In the genomic region with DNA sequence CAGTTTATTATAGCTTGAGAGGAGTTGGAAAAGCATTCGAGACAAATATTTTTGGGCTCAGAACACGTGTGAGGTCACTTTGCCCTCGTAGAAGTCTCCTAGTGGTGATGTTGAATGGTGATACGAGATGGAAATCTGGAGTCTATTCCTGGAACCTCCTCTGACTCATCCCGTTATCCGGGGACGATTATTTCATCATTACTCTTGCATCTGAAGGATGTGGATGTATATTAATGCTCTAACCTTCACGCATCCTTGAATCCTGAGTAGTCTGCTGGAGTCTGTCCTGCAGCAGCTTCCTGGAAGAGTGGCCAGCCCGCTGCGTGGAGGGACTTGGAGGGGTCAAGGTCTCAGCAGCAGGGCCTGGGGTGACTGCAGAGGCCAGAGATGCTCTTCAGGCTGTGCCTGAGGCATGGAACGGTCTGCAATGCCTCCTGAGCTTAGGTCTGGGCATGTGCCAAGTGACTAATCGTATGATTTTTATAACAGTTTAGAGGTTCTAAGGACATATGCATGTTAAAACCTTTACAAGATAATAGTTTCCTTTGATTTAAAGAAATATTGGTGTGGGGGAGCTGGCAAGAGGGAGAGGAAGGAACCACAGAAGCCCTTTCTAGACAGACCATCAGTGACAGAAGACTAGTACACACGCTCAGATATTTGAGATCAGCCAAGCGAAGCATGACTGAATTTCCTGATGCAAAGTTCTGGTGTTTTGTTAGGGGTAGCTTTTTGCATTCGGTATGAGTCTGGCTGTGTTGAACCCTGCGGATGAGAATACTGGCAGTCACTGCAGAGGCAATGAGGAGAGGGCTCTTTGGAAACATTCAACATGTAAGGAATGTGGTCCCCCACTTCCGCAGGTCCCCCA, we compare ENCODE assay signal across 12 cellular contexts.
DNase-seq lines count a peak whose midpoint lies in the region; ATAC-seq and TF ChIP-seq lines count a peak whose summit lies in the region.
"Had no signal": no experiment of that assay in that cellular context is flagged by ENCODE, and none has a peak within 500 bp of the region (broad histone marks: within the 10 kb centered on the region; RNA-seq: fewer than 3 reads in every experiment).

No MANE protein-coding gene starts in this region.

- 84% methylated on average over 15 of the region's 17 CpGs for WGBS in mesenchymal stem cell

- H3K18ac ChIP-seq in mesenchymal stem cell (ENCODE audit: low read depth in 1 of 2, low read length in 2 of 2): no peak overlapping the region

- peaks cover 16% of the 10 kb centered on the region for H3K4me1 ChIP-seq in DOHH2 (ENCODE audit: control insufficient read depth, low read length)
- H3K4me1 ChIP-seq in mesenchymal stem cell (ENCODE audit: control insufficient read depth, insufficient read depth, low read depth, low read length): peaks cover 2% of the 10 kb centered on the region

- H2BK120ac ChIP-seq in mesenchymal stem cell (ENCODE audit: low read depth, low read length): no peak overlapping the region

- TF ChIP-seq CTCF in DOHH2 (IDR thresholded peaks at IDR 0.05; ENCODE audit: low read depth, low read length, poor library complexity, severe bottlenecking) (no peak), RWPE1 (conservative IDR thresholded peaks at IDR 0.05; ENCODE audit: low read depth) (no peak)

- H3K9me3 ChIP-seq in DOHH2 (ENCODE audit: control insufficient read depth, insufficient read depth, low read length) (no peaks in the 10 kb centered on the region), mesenchymal stem cell (ENCODE audit: control insufficient read depth, low read length) (no peaks in the 10 kb centered on the region)
- H3K9me3 ChIP-seq: neutrophil had no signal

- peak; percentile 56 for ATAC-seq in GM21786 (IDR thresholded peaks at IDR 0.05; ENCODE audit: unreplicated experiment)

- no peak overlapping the region for H3K23ac ChIP-seq in mesenchymal stem cell (ENCODE audit: low read length in 2 of 2)

- CTCF ChIA-PET in RWPE1 (lab: Yijun Ruan, JAX): no interaction called here

- no peaks in the 10 kb centered on the region for H3F3A ChIP-seq in DOHH2 (ENCODE audit: control insufficient read depth, insufficient read depth)

- no peaks in the 10 kb centered on the region for H4K20me1 ChIP-seq in DOHH2 (ENCODE audit: control insufficient read depth, insufficient read depth, low read depth, low read length)

- peak overlapping the region; percentile 50 for H3K9ac ChIP-seq in mesenchymal stem cell (ENCODE audit: low read length)

- POLR2A ChIA-PET in RWPE1 (lab: Yijun Ruan, JAX; ENCODE audit: low non-redundant PET): no interaction called here

- H3K4ac ChIP-seq in mesenchymal stem cell (ENCODE audit: low read depth in 1 of 2, low read length in 2 of 2): no peak overlapping the region

- H3K9me2 ChIP-seq in DOHH2 (replicated peaks; ENCODE audit: control insufficient read depth, low read length): no peaks in the 10 kb centered on the region

- H4K8ac ChIP-seq in mesenchymal stem cell (ENCODE audit: low read length): no peak overlapping the region

- no peak overlapping the region for H2BK5ac ChIP-seq in mesenchymal stem cell (ENCODE audit: low read depth, low read length, poor library complexity, severe bottlenecking)

- H3K27me3 ChIP-seq in DOHH2 (ENCODE audit: control insufficient read depth, low read length) (no peaks in the 10 kb centered on the region), mesenchymal stem cell (ENCODE audit: control insufficient read depth in 1 of 2, insufficient read depth in 1 of 2, low read length in 2 of 2) (no peaks in the 10 kb centered on the region)
- H3K27me3 ChIP-seq: neutrophil had no signal

- no peaks in the 10 kb centered on the region for H3K36me3 ChIP-seq in DOHH2 (ENCODE audit: control insufficient read depth, low read length)
- no peaks in the 10 kb centered on the region for H3K36me3 ChIP-seq in mesenchymal stem cell (ENCODE audit: control insufficient read depth in 1 of 2, insufficient read depth in 2 of 2, low read depth in 1 of 2, low read length in 2 of 2)
- H3K36me3 ChIP-seq: neutrophil had no signal

- no peak overlapping the region for H2BK15ac ChIP-seq in mesenchymal stem cell (ENCODE audit: low read depth, poor library complexity, severe bottlenecking)

- H3K27ac ChIP-seq in DOHH2 (ENCODE audit: low read depth, low read length) (no peak overlapping the region), RWPE1 (peak overlapping the region; percentile 73), mesenchymal stem cell (ENCODE audit: low read length, poor library complexity, severe bottlenecking) (peak overlapping the region; percentile 12)
- H3K27ac ChIP-seq: neutrophil had no signal

- H3K14ac ChIP-seq in mesenchymal stem cell (ENCODE audit: low read length in 2 of 2): no peak overlapping the region

- peak; percentile 81 for DNase-seq in RWPE1 (ENCODE audit: low spot score)
- peak; percentile 72 for DNase-seq in mesenchymal stem cell
- DNase-seq in Kasumi-1 (lab: John Stamatoyannopoulos, UW): no peak
- no peak for DNase-seq in stimulated activated naive CD4-positive, alpha-beta T cell (lab: John Stamatoyannopoulos, UW)
- DNase-seq in NCI-H187 treated with DMSO at 0.1 percent for 48 hours (lab: John Stamatoyannopoulos, UW): no peak
- DNase-seq in effector CD4-positive, alpha-beta T cell: no peak
- DNase-seq: activated CD4-positive, CD25-positive, alpha-beta regulatory T cell; MM.1S; substantia nigra had no signal

- H3K4me3 ChIP-seq in DOHH2 (ENCODE audit: low read length) (no peak overlapping the region), mesenchymal stem cell (ENCODE audit: insufficient read depth in 1 of 2, low read depth in 1 of 2, low read length in 2 of 2) (no peak overlapping the region)

- no peaks in the 10 kb centered on the region for H3K79me2 ChIP-seq in DOHH2 (ENCODE audit: control insufficient read depth, low read length)

- H4K91ac ChIP-seq in mesenchymal stem cell (ENCODE audit: low read length): no peak overlapping the region

- H2BK12ac ChIP-seq in mesenchymal stem cell (ENCODE audit: low read length in 2 of 2): no peak overlapping the region

- H3K4me2 ChIP-seq in DOHH2 (ENCODE audit: low read length) (peak overlapping the region; percentile 34), mesenchymal stem cell (ENCODE audit: low read length, poor library complexity, severe bottlenecking) (no peak overlapping the region)

- no peak overlapping the region for H2AFZ ChIP-seq in mesenchymal stem cell (ENCODE audit: low read depth, low read length)

- no peaks in the 10 kb centered on the region for H3K79me1 ChIP-seq in mesenchymal stem cell (replicated peaks; ENCODE audit: low read length, poor library complexity, severe bottlenecking)

- H2AK5ac ChIP-seq in mesenchymal stem cell (ENCODE audit: low read length, severe bottlenecking): peak overlapping the region; percentile 24

Comparison
In these comparisons a context has a peak if more than half of its experiments do, and no peak if none do; other contexts are left out.
1. DNase-seq: peak in RWPE1 (single experiment) and mesenchymal stem cell (single experiment); none in Kasumi-1 (0 of 2), stimulated activated naive CD4-positive, alpha-beta T cell (0 of 6), NCI-H187 treated with DMSO at 0.1 percent for 48 hours (single experiment) and effector CD4-positive, alpha-beta T cell (single experiment).